37 cellular contexts compared by ENCODE assay signal in the genomic region with DNA sequence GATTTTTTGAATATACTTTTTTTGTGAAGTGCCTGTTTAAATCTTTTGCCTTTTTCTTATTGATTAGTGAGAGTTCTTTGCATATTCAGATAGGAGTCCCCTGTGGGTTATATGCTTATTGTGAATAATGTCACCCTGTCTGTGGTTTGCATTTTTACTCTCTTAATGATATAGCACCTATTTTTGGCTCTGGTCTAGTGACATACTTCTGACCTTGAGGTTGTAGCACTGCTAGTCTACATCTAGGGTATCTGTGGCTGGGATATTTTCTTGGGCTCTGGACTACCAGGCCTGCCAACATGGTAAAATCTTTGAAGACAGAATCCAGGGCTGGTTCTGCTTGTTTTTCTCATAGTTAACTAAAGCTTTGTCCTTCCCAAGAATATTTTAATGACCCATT. TPM values are rescaled to one million over a fixed set of nuclear protein-coding genes. Genes with fewer than 3 reads are reported as not detected.
"Had no signal": no experiment of that assay in that cellular context is flagged by ENCODE, and none has a peak within 500 bp of the region (broad histone marks: within the 10 kb centered on the region; RNA-seq: fewer than 3 reads in every experiment).

No MANE protein-coding gene starts in this region.

- H3K4me1 ChIP-seq: ascending aorta had no signal

- H3K27ac Mint-ChIP-seq: activated CD4-positive, alpha-beta memory T cell treated with anti-CD3 and anti-CD28 coated beads, Interleukin-2, amount 10 ng/mL, durations not matched to agents 7 days and 5 days; activated naive CD4-positive, alpha-beta T cell treated with anti-CD3 and anti-CD28 coated beads, Interleukin-2, amount 50 U/mL, for 24 hours; activated naive CD8-positive, alpha-beta T cell treated with anti-CD3 and anti-CD28 coated beads, Interleukin-2, amount 10 ng/mL, durations not matched to agents 7 days and 5 days; activated T-cell treated with anti-CD3 and anti-CD28 coated beads, Interleukin-2, amount 50 U/mL, for 72 hours; activated T-helper 17 cell treated with anti-CD3 and anti-CD28 coated beads, Interleukin-2, amount 50 U/mL, for 72 hours had no signal

- H3K9me3 Mint-ChIP-seq: activated CD4-positive, alpha-beta memory T cell treated with anti-CD3 and anti-CD28 coated beads, Interleukin-2, amount 10 ng/mL, durations not matched to agents 7 days and 5 days; activated naive CD4-positive, alpha-beta T cell treated with anti-CD3 and anti-CD28 coated beads, Interleukin-2, amount 50 U/mL, for 24 hours; activated naive CD8-positive, alpha-beta T cell treated with anti-CD3 and anti-CD28 coated beads, Interleukin-2, amount 10 ng/mL, durations not matched to agents 7 days and 5 days; activated T-helper 17 cell treated with anti-CD3 and anti-CD28 coated beads, Interleukin-2, amount 50 U/mL, for 72 hours had no signal

- H3K36me3 Mint-ChIP-seq: activated naive CD4-positive, alpha-beta T cell treated with anti-CD3 and anti-CD28 coated beads, Interleukin-2, amount 50 U/mL, for 24 hours; activated naive CD8-positive, alpha-beta T cell treated with anti-CD3 and anti-CD28 coated beads, Interleukin-2, amount 10 ng/mL, durations not matched to agents 7 days and 5 days had no signal

- H3K36me3 ChIP-seq: ascending aorta, WERI-Rb-1 had no signal

- H3K4me3 Mint-ChIP-seq: activated CD4-positive, alpha-beta memory T cell treated with anti-CD3 and anti-CD28 coated beads, Interleukin-2, amount 10 ng/mL, durations not matched to agents 7 days and 5 days; activated naive CD4-positive, alpha-beta T cell treated with anti-CD3 and anti-CD28 coated beads, Interleukin-2, amount 50 U/mL, for 24 hours; activated naive CD8-positive, alpha-beta T cell treated with anti-CD3 and anti-CD28 coated beads, Interleukin-2, amount 10 ng/mL, durations not matched to agents 7 days and 5 days; activated T-cell treated with anti-CD3 and anti-CD28 coated beads, Interleukin-2, amount 50 U/mL, for 72 hours; activated T-helper 17 cell treated with anti-CD3 and anti-CD28 coated beads, Interleukin-2, amount 50 U/mL, for 72 hours had no signal

- DNase-seq: activated CD4-positive, alpha-beta memory T cell treated with anti-CD3 and anti-CD28 coated beads, Interleukin-2, amount 10 ng/mL, durations not matched to agents 7 days and 5 days; activated CD4-positive, alpha-beta T cell treated with anti-CD3 and anti-CD28 coated beads for 1 hour; activated CD4-positive, alpha-beta T cell treated with anti-CD3 and anti-CD28 coated beads for 48 hours; activated CD4-positive, CD25-positive, alpha-beta regulatory T cell; activated gamma-delta T cell; activated naive CD4-positive, alpha-beta T cell treated with Interleukin-2 at 50 U/mL for 16 hours; activated naive CD8-positive, alpha-beta T cell treated with anti-CD3 and anti-CD28 coated beads, Interleukin-2, amount 10 ng/mL, durations not matched to agents 7 days and 5 days; activated T-cell treated with anti-CD3 and anti-CD28 coated beads, Interleukin-2, amount 50 U/mL, for 1 hour; activated T-cell treated with anti-CD3 and anti-CD28 coated beads, Interleukin-2, amount 50 U/mL, for 72 hours; amygdala; caudate nucleus; cerebellar nuclear complex; NCI-H1092 treated with DMSO at 0.1 percent for 48 hours; NCI-H1417; NCI-H146; NCI-H187; NCI-H2029 treated with DMSO at 0.1 percent for 48 hours; NCI-H2107; NCI-H2171; NCI-H2227 treated with DMSO at 0.1 percent for 48 hours; NCI-H446; NCI-H524; NCI-H69; NCI-H82; SIG-M5; SW 1271; T-helper 1 cell; T-helper 2 cell; T1000; WERI-Rb-1 had no signal

- H3K4me3 ChIP-seq: ascending aorta had no signal

- H3K27ac ChIP-seq: ascending aorta, WERI-Rb-1 had no signal

- H3K4me1 Mint-ChIP-seq: activated T-helper 17 cell treated with anti-CD3 and anti-CD28 coated beads, Interleukin-2, amount 50 U/mL, for 72 hours had no signal

- ATAC-seq: activated T-cell treated with anti-CD3 and anti-CD28 coated beads, Interleukin-2, amount 50 U/mL, for 72 hours; activated T-helper 17 cell treated with anti-CD3 and anti-CD28 coated beads, Interleukin-2, amount 50 U/mL, for 72 hours; Panc1 had no signal

- H3K9me3 ChIP-seq: ascending aorta had no signal

RNA-seq across cellular contexts. Expression of a gene that starts 13.5 kb away (rescaled TPM):
- total RNA-seq: activated CD4-positive, alpha-beta memory T cell treated with anti-CD3 and anti-CD28 coated beads, Interleukin-2, amount 10 ng/mL, durations not matched to agents 7 days and 5 days; activated CD8-positive, alpha-beta memory T cell treated with anti-CD3 and anti-CD28 coated beads for 36 hours; activated naive CD8-positive, alpha-beta T cell treated with anti-CD3 and anti-CD28 coated beads, Interleukin-2, amount 10 ng/mL, durations not matched to agents 7 days and 5 days; activated T-helper 17 cell treated with anti-CD3 and anti-CD28 coated beads, Interleukin-2, amount 50 U/mL, for 72 hours; ascending aorta; M059J; RPMI7951 had no signal
